1 cellular context compared by ENCODE assay signal in the genomic region with DNA sequence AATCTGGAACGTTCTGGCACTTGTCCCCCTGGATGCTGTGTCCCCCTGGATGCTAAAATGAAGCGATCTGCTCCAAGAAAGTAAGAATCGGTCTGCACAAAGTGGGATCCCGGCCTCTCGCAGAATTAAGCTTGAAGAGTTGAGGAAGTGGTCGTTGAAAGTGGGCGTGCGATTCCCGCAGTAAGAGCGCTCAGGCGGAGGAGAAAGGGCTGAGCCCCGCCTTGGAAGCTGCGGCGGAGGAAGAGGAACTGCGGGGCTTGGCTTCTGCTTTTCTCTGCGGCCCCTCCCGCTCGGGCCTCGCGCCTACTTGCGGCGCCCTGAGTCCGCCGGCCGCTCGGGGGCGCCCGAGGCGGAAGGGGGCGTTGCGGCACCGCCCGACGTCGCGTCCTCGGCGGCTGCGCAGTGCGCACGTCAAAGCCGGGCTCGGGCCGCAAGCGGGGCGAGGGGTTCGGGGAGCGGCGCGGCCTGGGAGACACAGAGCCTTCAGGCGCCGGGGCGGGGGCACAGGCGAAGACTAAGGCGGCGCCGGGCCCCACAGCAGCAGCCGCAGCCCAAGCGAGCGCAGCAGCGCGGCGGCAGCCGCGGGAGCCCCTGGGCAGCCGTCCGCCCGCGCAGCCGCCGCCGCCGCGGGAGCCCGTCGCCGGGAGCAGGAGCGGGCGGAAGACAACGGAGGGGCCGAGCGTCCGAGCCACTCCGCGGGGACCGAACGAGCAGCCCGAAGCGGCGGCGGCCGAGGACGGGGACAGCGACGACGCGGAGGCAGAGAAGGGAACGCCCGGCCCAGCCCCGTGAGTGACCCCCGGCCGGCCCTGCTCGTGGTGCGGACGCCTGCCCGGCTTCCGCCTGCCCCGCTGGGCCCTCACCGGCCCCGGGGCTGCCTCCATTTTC.
A peak's percentile ranks its signal among the peaks of the same experiment; 100 is the strongest.
TF ChIP-seq lines count a peak whose summit lies in the region.

A gene (plus strand): TSS at position 400 of the 888 bp plus-strand sequence. CDS start 47,160 bp downstream, outside the sequence.

TF ChIP-seq in K562, 482 proteins besides CTCF, POLR2A, EP300 and RAD21 (continued from another document and continues in another):
- TF ChIP-seq, protein P1, sequence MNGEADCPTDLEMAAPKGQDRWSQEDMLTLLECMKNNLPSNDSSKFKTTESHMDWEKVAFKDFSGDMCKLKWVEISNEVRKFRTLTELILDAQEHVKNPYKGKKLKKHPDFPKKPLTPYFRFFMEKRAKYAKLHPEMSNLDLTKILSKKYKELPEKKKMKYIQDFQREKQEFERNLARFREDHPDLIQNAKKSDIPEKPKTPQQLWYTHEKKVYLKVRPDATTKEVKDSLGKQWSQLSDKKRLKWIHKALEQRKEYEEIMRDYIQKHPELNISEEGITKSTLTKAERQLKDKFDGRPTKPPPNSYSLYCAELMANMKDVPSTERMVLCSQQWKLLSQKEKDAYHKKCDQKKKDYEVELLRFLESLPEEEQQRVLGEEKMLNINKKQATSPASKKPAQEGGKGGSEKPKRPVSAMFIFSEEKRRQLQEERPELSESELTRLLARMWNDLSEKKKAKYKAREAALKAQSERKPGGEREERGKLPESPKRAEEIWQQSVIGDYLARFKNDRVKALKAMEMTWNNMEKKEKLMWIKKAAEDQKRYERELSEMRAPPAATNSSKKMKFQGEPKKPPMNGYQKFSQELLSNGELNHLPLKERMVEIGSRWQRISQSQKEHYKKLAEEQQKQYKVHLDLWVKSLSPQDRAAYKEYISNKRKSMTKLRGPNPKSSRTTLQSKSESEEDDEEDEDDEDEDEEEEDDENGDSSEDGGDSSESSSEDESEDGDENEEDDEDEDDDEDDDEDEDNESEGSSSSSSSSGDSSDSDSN (IDR thresholded peaks at IDR 0.05; ENCODE audit: borderline replicate concordance in 1 of 2, low read depth in 2 of 2, low read length in 2 of 2), result peak in 1 of 2 experiments; percentile 58; a peak in 2 of 4 replicates
- peak; percentile 6; the same call in 1 of the 2 replicates for TF ChIP-seq TEAD4 (IDR thresholded peaks at IDR 0.05; ENCODE audit: low read length)
- no peak for TF ChIP-seq TEAD4 (CRISPR knock-in tag; IDR thresholded peaks at IDR 0.05; ENCODE audit: borderline replicate concordance)
- TF ChIP-seq ETV6 (IDR thresholded peaks at IDR 0.05; ENCODE audit: borderline replicate concordance in 1 of 2, low read depth in 2 of 2, low read length in 1 of 2), result peak; percentile 60 to 79; a peak in 3 of 4 replicates
- no peak for TF ChIP-seq ETV6 (CRISPR knock-in tag; IDR thresholded peaks at IDR 0.05; ENCODE audit: borderline replicate concordance)
- TF ChIP-seq RCOR1 (IDR thresholded peaks at IDR 0.05; ENCODE audit: borderline replicate concordance in 1 of 2, low read depth in 2 of 2, low read length in 2 of 2), result peak in 1 of 2 experiments; percentile 51; a peak in 1 of 4 replicates
- TF ChIP-seq E2F3 (CRISPR knock-in tag; IDR thresholded peaks at IDR 0.05), result no peak
- TF ChIP-seq FOXK1 (CRISPR knock-in tag; IDR thresholded peaks at IDR 0.05; ENCODE audit: borderline replicate concordance), result 0 out of 2 replicates have a peak, but pooled peaks have one; percentile 4
- TF ChIP-seq ZNF408 (CRISPR knock-in tag; IDR thresholded peaks at IDR 0.05; ENCODE audit: low read depth), result no peak
- no peak for TF ChIP-seq NBN (IDR thresholded peaks at IDR 0.05; ENCODE audit: low read depth)
- TF ChIP-seq RB1 (IDR thresholded peaks at IDR 0.05; ENCODE audit: low read depth), result peak; percentile 93
- peak; percentile 91; the same call in 1 of the 2 replicates for TF ChIP-seq CTBP1 (IDR thresholded peaks at IDR 0.05; ENCODE audit: borderline replicate concordance)
- TF ChIP-seq, protein P2, sequence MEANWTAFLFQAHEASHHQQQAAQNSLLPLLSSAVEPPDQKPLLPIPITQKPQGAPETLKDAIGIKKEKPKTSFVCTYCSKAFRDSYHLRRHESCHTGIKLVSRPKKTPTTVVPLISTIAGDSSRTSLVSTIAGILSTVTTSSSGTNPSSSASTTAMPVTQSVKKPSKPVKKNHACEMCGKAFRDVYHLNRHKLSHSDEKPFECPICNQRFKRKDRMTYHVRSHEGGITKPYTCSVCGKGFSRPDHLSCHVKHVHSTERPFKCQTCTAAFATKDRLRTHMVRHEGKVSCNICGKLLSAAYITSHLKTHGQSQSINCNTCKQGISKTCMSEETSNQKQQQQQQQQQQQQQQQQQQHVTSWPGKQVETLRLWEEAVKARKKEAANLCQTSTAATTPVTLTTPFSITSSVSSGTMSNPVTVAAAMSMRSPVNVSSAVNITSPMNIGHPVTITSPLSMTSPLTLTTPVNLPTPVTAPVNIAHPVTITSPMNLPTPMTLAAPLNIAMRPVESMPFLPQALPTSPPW (CRISPR knock-in tag; IDR thresholded peaks at IDR 0.05), result peak; percentile 93
- no peak for TF ChIP-seq ZNF431 (CRISPR knock-in tag; IDR thresholded peaks at IDR 0.05)
- TF ChIP-seq GATAD2B (IDR thresholded peaks at IDR 0.05; ENCODE audit: borderline replicate concordance), result peak; percentile 64; the same call in 1 of the 2 replicates
- TF ChIP-seq, protein P3, sequence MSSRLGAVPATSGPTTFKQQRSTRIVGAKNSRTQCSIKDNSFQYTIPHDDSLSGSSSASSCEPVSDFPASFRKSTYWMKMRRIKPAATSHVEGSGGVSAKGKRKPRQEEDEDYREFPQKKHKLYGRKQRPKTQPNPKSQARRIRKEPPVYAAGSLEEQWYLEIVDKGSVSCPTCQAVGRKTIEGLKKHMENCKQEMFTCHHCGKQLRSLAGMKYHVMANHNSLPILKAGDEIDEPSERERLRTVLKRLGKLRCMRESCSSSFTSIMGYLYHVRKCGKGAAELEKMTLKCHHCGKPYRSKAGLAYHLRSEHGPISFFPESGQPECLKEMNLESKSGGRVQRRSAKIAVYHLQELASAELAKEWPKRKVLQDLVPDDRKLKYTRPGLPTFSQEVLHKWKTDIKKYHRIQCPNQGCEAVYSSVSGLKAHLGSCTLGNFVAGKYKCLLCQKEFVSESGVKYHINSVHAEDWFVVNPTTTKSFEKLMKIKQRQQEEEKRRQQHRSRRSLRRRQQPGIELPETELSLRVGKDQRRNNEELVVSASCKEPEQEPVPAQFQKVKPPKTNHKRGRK (tag; IDR thresholded peaks at IDR 0.05), result no peak
- no peak for TF ChIP-seq ZNF212 (CRISPR knock-in tag; IDR thresholded peaks at IDR 0.05)
- TF ChIP-seq, protein P4, sequence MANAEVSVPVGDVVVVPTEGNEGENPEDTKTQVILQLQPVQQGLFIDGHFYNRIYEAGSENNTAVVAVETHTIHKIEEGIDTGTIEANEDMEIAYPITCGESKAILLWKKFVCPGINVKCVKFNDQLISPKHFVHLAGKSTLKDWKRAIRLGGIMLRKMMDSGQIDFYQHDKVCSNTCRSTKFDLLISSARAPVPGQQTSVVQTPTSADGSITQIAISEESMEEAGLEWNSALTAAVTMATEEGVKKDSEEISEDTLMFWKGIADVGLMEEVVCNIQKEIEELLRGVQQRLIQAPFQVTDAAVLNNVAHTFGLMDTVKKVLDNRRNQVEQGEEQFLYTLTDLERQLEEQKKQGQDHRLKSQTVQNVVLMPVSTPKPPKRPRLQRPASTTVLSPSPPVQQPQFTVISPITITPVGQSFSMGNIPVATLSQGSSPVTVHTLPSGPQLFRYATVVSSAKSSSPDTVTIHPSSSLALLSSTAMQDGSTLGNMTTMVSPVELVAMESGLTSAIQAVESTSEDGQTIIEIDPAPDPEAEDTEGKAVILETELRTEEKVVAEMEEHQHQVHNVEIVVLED (CRISPR knock-in tag; IDR thresholded peaks at IDR 0.05), result peak; percentile 94
- no peak for TF ChIP-seq ZNF57 (CRISPR knock-in tag; IDR thresholded peaks at IDR 0.05)
- TF ChIP-seq SIN3B (IDR thresholded peaks at IDR 0.05; ENCODE audit: low read depth), result peak; percentile 70; the same call in 1 of the 2 replicates
- TF ChIP-seq HMGN3 (IDR thresholded peaks at IDR 0.05; ENCODE audit: borderline replicate concordance, extremely low read depth, insufficient read length, low read depth, low read length), result peak; percentile 74
- TF ChIP-seq NRF1 (conservative IDR thresholded peaks at IDR 0.05 in 1 of 2, IDR thresholded peaks at IDR 0.05 in 1 of 2), result peak; percentile 88 to 90; a peak in 3 of 4 replicates
- TF ChIP-seq, protein P5, sequence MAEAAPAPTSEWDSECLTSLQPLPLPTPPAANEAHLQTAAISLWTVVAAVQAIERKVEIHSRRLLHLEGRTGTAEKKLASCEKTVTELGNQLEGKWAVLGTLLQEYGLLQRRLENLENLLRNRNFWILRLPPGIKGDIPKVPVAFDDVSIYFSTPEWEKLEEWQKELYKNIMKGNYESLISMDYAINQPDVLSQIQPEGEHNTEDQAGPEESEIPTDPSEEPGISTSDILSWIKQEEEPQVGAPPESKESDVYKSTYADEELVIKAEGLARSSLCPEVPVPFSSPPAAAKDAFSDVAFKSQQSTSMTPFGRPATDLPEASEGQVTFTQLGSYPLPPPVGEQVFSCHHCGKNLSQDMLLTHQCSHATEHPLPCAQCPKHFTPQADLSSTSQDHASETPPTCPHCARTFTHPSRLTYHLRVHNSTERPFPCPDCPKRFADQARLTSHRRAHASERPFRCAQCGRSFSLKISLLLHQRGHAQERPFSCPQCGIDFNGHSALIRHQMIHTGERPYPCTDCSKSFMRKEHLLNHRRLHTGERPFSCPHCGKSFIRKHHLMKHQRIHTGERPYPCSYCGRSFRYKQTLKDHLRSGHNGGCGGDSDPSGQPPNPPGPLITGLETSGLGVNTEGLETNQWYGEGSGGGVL (CRISPR knock-in tag; IDR thresholded peaks at IDR 0.05), result no peak
- TF ChIP-seq HLTF (IDR thresholded peaks at IDR 0.05), result no peak
- TF ChIP-seq, protein P6, sequence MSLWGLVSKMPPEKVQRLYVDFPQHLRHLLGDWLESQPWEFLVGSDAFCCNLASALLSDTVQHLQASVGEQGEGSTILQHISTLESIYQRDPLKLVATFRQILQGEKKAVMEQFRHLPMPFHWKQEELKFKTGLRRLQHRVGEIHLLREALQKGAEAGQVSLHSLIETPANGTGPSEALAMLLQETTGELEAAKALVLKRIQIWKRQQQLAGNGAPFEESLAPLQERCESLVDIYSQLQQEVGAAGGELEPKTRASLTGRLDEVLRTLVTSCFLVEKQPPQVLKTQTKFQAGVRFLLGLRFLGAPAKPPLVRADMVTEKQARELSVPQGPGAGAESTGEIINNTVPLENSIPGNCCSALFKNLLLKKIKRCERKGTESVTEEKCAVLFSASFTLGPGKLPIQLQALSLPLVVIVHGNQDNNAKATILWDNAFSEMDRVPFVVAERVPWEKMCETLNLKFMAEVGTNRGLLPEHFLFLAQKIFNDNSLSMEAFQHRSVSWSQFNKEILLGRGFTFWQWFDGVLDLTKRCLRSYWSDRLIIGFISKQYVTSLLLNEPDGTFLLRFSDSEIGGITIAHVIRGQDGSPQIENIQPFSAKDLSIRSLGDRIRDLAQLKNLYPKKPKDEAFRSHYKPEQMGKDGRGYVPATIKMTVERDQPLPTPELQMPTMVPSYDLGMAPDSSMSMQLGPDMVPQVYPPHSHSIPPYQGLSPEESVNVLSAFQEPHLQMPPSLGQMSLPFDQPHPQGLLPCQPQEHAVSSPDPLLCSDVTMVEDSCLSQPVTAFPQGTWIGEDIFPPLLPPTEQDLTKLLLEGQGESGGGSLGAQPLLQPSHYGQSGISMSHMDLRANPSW (CRISPR knock-in tag; IDR thresholded peaks at IDR 0.05), result no peak
- TF ChIP-seq ELF4 (CRISPR knock-in tag; IDR thresholded peaks at IDR 0.05), result no peak
- TF ChIP-seq RBBP5 (IDR thresholded peaks at IDR 0.05; ENCODE audit: borderline replicate concordance, insufficient read depth, low read length, poor library complexity, severe bottlenecking), result peak; percentile 36
- no peak for TF ChIP-seq NFYB (IDR thresholded peaks at IDR 0.05; ENCODE audit: extremely low read depth, insufficient read length)
- no peak for TF ChIP-seq ZNF174 (CRISPR knock-in tag; IDR thresholded peaks at IDR 0.05)
- TF ChIP-seq HNRNPLL (IDR thresholded peaks at IDR 0.05; ENCODE audit: low read depth, low read length, poor library complexity, severe bottlenecking), result peak; percentile 85
- TF ChIP-seq SMARCE1 (IDR thresholded peaks at IDR 0.05), result 0 out of 2 replicates have a peak, but pooled peaks have one; percentile 26
- no peak for TF ChIP-seq ZNF644 (tag; IDR thresholded peaks at IDR 0.05; ENCODE audit: low read depth)
- TF ChIP-seq NFE2L1 (tag; IDR thresholded peaks at IDR 0.05; ENCODE audit: borderline replicate concordance, low read depth), result no peak
- peak; percentile 38 for TF ChIP-seq POLR2B (IDR thresholded peaks at IDR 0.05; ENCODE audit: low read depth, partially characterized antibody)
- no peak for TF ChIP-seq ZNF75A (CRISPR knock-in tag; IDR thresholded peaks at IDR 0.05)
- TF ChIP-seq RBM25 (IDR thresholded peaks at IDR 0.05; ENCODE audit: low read depth, low read length, severe bottlenecking), result peak; percentile 18
- no peak for TF ChIP-seq CEBPB (tag; IDR thresholded peaks at IDR 0.05)
- no peak for TF ChIP-seq BDP1 (IDR thresholded peaks at IDR 0.05; ENCODE audit: insufficient read depth, insufficient read length)
- TF ChIP-seq FIP1L1 (IDR thresholded peaks at IDR 0.05; ENCODE audit: low read depth, low read length, poor library complexity, severe bottlenecking), result peak; percentile 59
- TF ChIP-seq ESRRA (IDR thresholded peaks at IDR 0.05; ENCODE audit: borderline replicate concordance, low read depth), result peak; percentile 76
- TF ChIP-seq, protein P7, sequence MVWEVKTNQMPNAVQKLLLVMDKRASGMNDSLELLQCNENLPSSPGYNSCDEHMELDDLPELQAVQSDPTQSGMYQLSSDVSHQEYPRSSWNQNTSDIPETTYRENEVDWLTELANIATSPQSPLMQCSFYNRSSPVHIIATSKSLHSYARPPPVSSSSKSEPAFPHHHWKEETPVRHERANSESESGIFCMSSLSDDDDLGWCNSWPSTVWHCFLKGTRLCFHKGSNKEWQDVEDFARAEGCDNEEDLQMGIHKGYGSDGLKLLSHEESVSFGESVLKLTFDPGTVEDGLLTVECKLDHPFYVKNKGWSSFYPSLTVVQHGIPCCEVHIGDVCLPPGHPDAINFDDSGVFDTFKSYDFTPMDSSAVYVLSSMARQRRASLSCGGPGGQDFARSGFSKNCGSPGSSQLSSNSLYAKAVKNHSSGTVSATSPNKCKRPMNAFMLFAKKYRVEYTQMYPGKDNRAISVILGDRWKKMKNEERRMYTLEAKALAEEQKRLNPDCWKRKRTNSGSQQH (CRISPR knock-in tag; IDR thresholded peaks at IDR 0.05), result no peak
- TF ChIP-seq SOX6 (IDR thresholded peaks at IDR 0.05), result peak; percentile 49; the same call in 1 of the 2 replicates
- peak; percentile 66 for TF ChIP-seq L3MBTL2 (IDR thresholded peaks at IDR 0.05)
- TF ChIP-seq, protein P8, sequence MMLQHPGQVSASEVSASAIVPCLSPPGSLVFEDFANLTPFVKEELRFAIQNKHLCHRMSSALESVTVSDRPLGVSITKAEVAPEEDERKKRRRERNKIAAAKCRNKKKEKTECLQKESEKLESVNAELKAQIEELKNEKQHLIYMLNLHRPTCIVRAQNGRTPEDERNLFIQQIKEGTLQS (IDR thresholded peaks at IDR 0.05), result no peak
- TF ChIP-seq, protein P8 (CRISPR knock-in tag; conservative IDR thresholded peaks at IDR 0.05), result no peak
- TF ChIP-seq SRSF7 (optimal IDR thresholded peaks at IDR 0.05; ENCODE audit: low read depth, low read length), result no peak
- TF ChIP-seq NCOA6 (IDR thresholded peaks at IDR 0.05), result 0 out of 2 replicates have a peak, but pooled peaks have one; percentile 36
